ENCODE assay signal across 1 cellular context in genomic region chr2:53509827-53510785, GRCh38.
TF ChIP-seq lines count a peak whose summit lies in the region.

No MANE protein-coding gene starts in this region.

TF ChIP-seq in GM23338, 12 proteins besides CTCF, POLR2A, EP300 and RAD21:
- TF ChIP-seq ZNF462 (CRISPR knock-in tag; IDR thresholded peaks at IDR 0.05) (no peak), NANOG (IDR thresholded peaks at IDR 0.05; ENCODE audit: borderline replicate concordance) (peak; percentile 29; the same call in 1 of the 2 replicates)
